21 cellular contexts compared by ENCODE assay signal in the genomic region with DNA sequence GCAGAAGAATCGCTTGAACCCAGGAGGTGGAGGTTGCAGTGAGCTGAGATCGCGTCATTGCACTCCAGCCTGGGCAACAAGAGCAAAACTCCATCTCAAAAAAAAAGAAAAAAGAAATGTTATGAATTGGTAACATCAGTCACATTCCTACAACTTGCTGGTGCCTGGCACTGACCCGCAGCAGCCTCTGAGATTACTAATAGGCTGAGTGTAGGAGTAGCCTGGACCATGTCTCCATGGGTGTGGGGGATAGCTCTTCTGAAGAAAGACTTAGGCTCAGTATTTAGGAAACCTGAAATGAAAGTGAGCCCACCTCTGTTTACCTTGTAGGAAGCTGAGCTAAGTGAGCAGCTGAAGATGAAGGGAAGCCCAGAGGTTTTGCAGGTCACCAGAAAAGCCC.
DNase-seq lines count a peak whose midpoint lies in the region; ATAC-seq and TF ChIP-seq lines count a peak whose summit lies in the region.
"Had no signal": no experiment of that assay in that cellular context is flagged by ENCODE, and none has a peak within 500 bp of the region (broad histone marks: within the 10 kb centered on the region; RNA-seq: fewer than 3 reads in every experiment).

No MANE protein-coding gene starts in this region.

- CTCF ChIA-PET in WTC11 (lab: Charles Lee), result interaction anchor here (2.1 kb wide), 1 partner anchor 305 kb away, joined by 11 read pairs; no protein-coding TSS in a partner anchor

- peak; percentile 93 for DNase-seq in amniotic epithelial cell (ENCODE audit: low read depth)
- peak; percentile 27 for DNase-seq in iris pigment epithelial cell (ENCODE audit: low read depth)
- no peak for DNase-seq in nephron progenitor cell
- DNase-seq in stimulated activated CD4-positive, alpha-beta T cell treated with anti-CD3 and anti-CD28 coated beads, Interleukin-4, amount 100 ng/mL, for 4 hours, result no peak
- DNase-seq in DMS 273 (lab: John Stamatoyannopoulos, UW; ENCODE audit: unreplicated experiment), result no peak
- no peak for DNase-seq in WTC11 (ENCODE audit: low spot score)
- DNase-seq in C1 segment of cervical spinal cord (lab: John Stamatoyannopoulos, UW), result no peak
- DNase-seq: ACHN, AML-193, GOT3, Karpas-422, MM.1S, NCI-H1105, NCI-H1694 treated with DMSO at 0.1 percent for 48 hours, NCI-H2107, NCI-H510A treated with DMSO at 0.1 percent for 48 hours, NCI-H774, SHP77, SK-N-SH had no signal

- no peak for ATAC-seq in WTC11
- ATAC-seq: HCT116 had no signal

- H3K4me3 Mint-ChIP-seq in nephron progenitor cell (no peak overlapping the region), WTC11 (no peak overlapping the region)
- H3K4me3 Mint-ChIP-seq: IgD-negative memory B cell had no signal

- H3K27ac Mint-ChIP-seq in nephron progenitor cell (peak overlapping the region; percentile 79), WTC11 (no peak overlapping the region)
- H3K27ac Mint-ChIP-seq: IgD-negative memory B cell had no signal

- POLR2A ChIA-PET in WTC11 (lab: Charles Lee), result no interaction called here

- peaks cover 2% of the 10 kb centered on the region for H3K9me3 Mint-ChIP-seq in nephron progenitor cell
- no peaks in the 10 kb centered on the region for H3K9me3 Mint-ChIP-seq in WTC11

- H3K27me3 Mint-ChIP-seq in nephron progenitor cell (ENCODE audit: low read depth, poor library complexity) (no peaks in the 10 kb centered on the region), WTC11 (ENCODE audit: low read depth) (no peaks in the 10 kb centered on the region)

- no peaks in the 10 kb centered on the region for H3K36me3 Mint-ChIP-seq in nephron progenitor cell (ENCODE audit: low read depth)
- H3K36me3 Mint-ChIP-seq in WTC11, result no peaks in the 10 kb centered on the region

- no peak for TF ChIP-seq CTCF in nephron progenitor cell (IDR thresholded peaks at IDR 0.05)
- no peak for TF ChIP-seq CTCF in WTC11 (IDR thresholded peaks at IDR 0.05)

- peaks cover 43% of the 10 kb centered on the region for H3K4me1 Mint-ChIP-seq in nephron progenitor cell
- H3K4me1 Mint-ChIP-seq in WTC11, result peaks cover 8% of the 10 kb centered on the region
- H3K4me1 Mint-ChIP-seq: IgD-negative memory B cell had no signal

TF ChIP-seq in WTC11, 78 proteins besides CTCF, POLR2A, EP300 and RAD21:
- TF ChIP-seq ZNF423 (CRISPR knock-in tag; IDR thresholded peaks at IDR 0.05), result no peak
- TF ChIP-seq, protein P1, sequence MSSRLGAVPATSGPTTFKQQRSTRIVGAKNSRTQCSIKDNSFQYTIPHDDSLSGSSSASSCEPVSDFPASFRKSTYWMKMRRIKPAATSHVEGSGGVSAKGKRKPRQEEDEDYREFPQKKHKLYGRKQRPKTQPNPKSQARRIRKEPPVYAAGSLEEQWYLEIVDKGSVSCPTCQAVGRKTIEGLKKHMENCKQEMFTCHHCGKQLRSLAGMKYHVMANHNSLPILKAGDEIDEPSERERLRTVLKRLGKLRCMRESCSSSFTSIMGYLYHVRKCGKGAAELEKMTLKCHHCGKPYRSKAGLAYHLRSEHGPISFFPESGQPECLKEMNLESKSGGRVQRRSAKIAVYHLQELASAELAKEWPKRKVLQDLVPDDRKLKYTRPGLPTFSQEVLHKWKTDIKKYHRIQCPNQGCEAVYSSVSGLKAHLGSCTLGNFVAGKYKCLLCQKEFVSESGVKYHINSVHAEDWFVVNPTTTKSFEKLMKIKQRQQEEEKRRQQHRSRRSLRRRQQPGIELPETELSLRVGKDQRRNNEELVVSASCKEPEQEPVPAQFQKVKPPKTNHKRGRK (CRISPR knock-in tag; IDR thresholded peaks at IDR 0.05; ENCODE audit: borderline replicate concordance), result no peak
- no peak for TF ChIP-seq NR2C2 (CRISPR knock-in tag; IDR thresholded peaks at IDR 0.05)
- TF ChIP-seq SOX15 (CRISPR knock-in tag; IDR thresholded peaks at IDR 0.05), result no peak
- no peak for TF ChIP-seq GTF2I (CRISPR knock-in tag; conservative IDR thresholded peaks at IDR 0.05)
- TF ChIP-seq JUN (CRISPR knock-in tag; IDR thresholded peaks at IDR 0.05), result no peak
- no peak for TF ChIP-seq NFE2L1 (CRISPR knock-in tag; IDR thresholded peaks at IDR 0.05)
- no peak for TF ChIP-seq RORB (CRISPR knock-in tag; IDR thresholded peaks at IDR 0.05)
- no peak for TF ChIP-seq IRF2 (CRISPR knock-in tag; IDR thresholded peaks at IDR 0.05; ENCODE audit: borderline replicate concordance, low read depth)
- no peak for TF ChIP-seq JAZF1 (CRISPR knock-in tag; IDR thresholded peaks at IDR 0.05)
- TF ChIP-seq ATF3 (CRISPR knock-in tag; conservative IDR thresholded peaks at IDR 0.05), result no peak
TF ChIP-seq in WTC11: peak in this region for 0.

Comparison
In these comparisons a context has a peak if more than half of its experiments do, and no peak if none do; other contexts are left out.
1. DNase-seq: peak in amniotic epithelial cell (single experiment) and iris pigment epithelial cell (single experiment); none in nephron progenitor cell (single experiment), stimulated activated CD4-positive, alpha-beta T cell treated with anti-CD3 and anti-CD28 coated beads, Interleukin-4, amount 100 ng/mL, for 4 hours (0 of 2), DMS 273 (single experiment), WTC11 (single experiment) and C1 segment of cervical spinal cord (0 of 14).